ENCODE assay signal across 12 cellular contexts in the genomic region with DNA sequence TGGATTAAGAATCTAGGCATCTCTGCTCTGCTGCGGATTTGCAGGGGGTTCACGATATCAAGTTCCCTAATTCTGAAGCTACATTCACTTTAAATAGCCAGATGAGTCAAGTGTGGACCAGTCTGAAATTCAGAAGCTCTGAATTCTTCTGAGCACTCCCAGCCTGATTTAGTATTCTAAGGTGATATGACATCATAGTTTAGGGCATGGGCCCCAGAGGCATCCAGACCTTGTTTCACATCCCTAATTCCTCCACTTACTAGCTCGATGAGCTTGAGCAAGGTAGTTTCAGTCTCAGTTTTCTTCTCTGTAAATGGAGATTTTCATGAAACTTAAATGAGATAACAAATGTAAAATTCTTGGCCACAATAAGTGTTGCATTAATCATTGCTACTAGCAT.
DNase-seq lines count a peak whose midpoint lies in the region; ATAC-seq and TF ChIP-seq lines count a peak whose summit lies in the region.
"Had no signal": no experiment of that assay in that cellular context is flagged by ENCODE, and none has a peak within 500 bp of the region (broad histone marks: within the 10 kb centered on the region; RNA-seq: fewer than 3 reads in every experiment).

No MANE protein-coding gene starts in this region.

- no peak overlapping the region for H3K4me3 ChIP-seq in GM12865 (ENCODE audit: low read depth, low read length)
- H3K4me3 ChIP-seq: BLaER1 had no signal

- peak; percentile 72 for DNase-seq in GM12865 (ENCODE audit: low read depth)
- DNase-seq in NOMO-1 treated with DMSO at 0.1 percent for 48 hours (lab: John Stamatoyannopoulos, UW; ENCODE audit: unreplicated experiment): peak; percentile 94
- no peak for DNase-seq in SW480 (ENCODE audit: low spot score)
- DNase-seq in globus pallidus (ENCODE audit: low spot score): no peak
- no peak for DNase-seq in cerebellar cortex (ENCODE audit: low spot score)
- no peak for DNase-seq in RKO (ENCODE audit: low spot score)
- DNase-seq: effector memory CD4-positive, alpha-beta T cell; NCI-H1694 treated with DMSO at 0.1 percent for 48 hours; T-helper 1 cell had no signal

- peak; percentile 99 for ATAC-seq in GM19455 (IDR thresholded peaks at IDR 0.05; ENCODE audit: unreplicated experiment)
- ATAC-seq in HG02981 (IDR thresholded peaks at IDR 0.05; ENCODE audit: unreplicated experiment): peak; percentile 100

- no peak for TF ChIP-seq CTCF in GM12865 (IDR thresholded peaks at IDR 0.05; ENCODE audit: insufficient read depth, low read depth, low read length, missing control alignments)

Comparison
In these comparisons a context has a peak if more than half of its experiments do, and no peak if none do; other contexts are left out.
1. DNase-seq: peak in GM12865 (single experiment) and NOMO-1 treated with DMSO at 0.1 percent for 48 hours (single experiment); none in SW480 (single experiment), globus pallidus (single experiment), cerebellar cortex (single experiment) and RKO (single experiment).